ENCODE assay signal across 3 cellular contexts in the genomic region with DNA sequence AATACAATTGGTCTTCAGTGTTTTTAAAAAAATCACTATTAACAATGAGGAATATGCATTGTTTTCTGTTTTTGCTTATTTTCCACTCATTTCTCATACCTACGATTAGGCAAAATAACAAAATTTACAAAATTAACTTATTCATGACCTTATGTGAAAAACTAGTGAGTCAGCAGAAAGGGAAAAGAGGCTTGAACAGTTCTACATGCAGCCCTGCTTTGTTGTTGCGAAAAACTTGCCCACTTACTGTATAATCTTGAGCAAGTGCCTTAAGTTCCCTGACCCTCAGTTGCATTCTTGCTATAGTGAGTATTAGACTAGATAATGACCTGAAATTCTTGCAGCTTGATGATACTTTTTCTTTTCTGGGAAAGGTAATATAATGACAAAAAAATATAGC.
A peak's percentile ranks its signal among the peaks of the same experiment; 100 is the strongest.
TF ChIP-seq lines count a peak whose summit lies in the region.

No MANE protein-coding gene starts in this region.

TF ChIP-seq in A549, 52 proteins besides CTCF, POLR2A, EP300 and RAD21:
- no peak for TF ChIP-seq CEBPB (IDR thresholded peaks at IDR 0.05)
- no peak for TF ChIP-seq RFX5 (IDR thresholded peaks at IDR 0.05)
- no peak for TF ChIP-seq NPAS2 (CRISPR knock-in tag; IDR thresholded peaks at IDR 0.05; ENCODE audit: borderline replicate concordance)
- TF ChIP-seq HOXA7 (CRISPR knock-in tag; IDR thresholded peaks at IDR 0.05) = no peak
- TF ChIP-seq MAFK (IDR thresholded peaks at IDR 0.05; ENCODE audit: partially characterized antibody) = peak; percentile 72
- TF ChIP-seq, protein P1, sequence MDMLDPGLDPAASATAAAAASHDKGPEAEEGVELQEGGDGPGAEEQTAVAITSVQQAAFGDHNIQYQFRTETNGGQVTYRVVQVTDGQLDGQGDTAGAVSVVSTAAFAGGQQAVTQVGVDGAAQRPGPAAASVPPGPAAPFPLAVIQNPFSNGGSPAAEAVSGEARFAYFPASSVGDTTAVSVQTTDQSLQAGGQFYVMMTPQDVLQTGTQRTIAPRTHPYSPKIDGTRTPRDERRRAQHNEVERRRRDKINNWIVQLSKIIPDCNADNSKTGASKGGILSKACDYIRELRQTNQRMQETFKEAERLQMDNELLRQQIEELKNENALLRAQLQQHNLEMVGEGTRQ (IDR thresholded peaks at IDR 0.05) = no peak

TF ChIP-seq in IMR-90, 13 proteins besides CTCF, POLR2A, EP300 and RAD21:
- TF ChIP-seq RCOR1 (IDR thresholded peaks at IDR 0.05; ENCODE audit: insufficient replicate concordance, low read length) (no peak), MAFK (IDR thresholded peaks at IDR 0.05; ENCODE audit: low read depth, low read length) (peak; percentile 82), CEBPB (IDR thresholded peaks at IDR 0.05; ENCODE audit: low read depth, low read length) (no peak)
- TF ChIP-seq, protein P1 (IDR thresholded peaks at IDR 0.05; ENCODE audit: low read depth, low read length) = no peak

TF ChIP-seq in H1, 55 proteins besides CTCF, POLR2A, EP300 and RAD21:
- TF ChIP-seq CHD1 (IDR thresholded peaks at IDR 0.05; ENCODE audit: low read depth, low read length) = no peak
- TF ChIP-seq MAFK (IDR thresholded peaks at IDR 0.05; ENCODE audit: low read depth, low read length) = peak; percentile 54
